1 cellular context compared by ENCODE assay signal in the genomic region with DNA sequence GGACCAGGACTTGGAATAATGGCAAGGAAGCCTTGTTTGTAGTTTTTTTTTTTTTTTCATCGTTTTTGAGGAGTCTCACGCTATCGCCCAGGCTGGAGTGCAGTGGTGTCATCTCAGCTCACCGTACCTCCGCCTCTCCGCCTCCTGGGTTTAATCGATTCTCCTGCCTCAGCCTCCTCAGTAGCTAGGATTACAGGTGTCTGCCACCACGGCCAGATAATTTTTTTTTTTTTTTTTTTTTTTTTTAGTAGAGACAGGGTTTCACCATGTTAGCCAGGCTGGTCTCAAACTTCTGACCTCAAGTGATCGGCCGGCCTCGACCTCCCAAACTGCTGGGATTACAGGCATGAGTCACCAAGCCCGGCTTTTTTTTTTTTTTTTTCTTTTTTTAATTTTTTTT.
TF ChIP-seq lines count a peak whose summit lies in the region.

No MANE protein-coding gene starts in this region.

TF ChIP-seq in HEK293T, 16 proteins besides CTCF, POLR2A, EP300 and RAD21:
- TF ChIP-seq ZNF384 (IDR thresholded peaks at IDR 0.05) = 0 out of 2 replicates have a peak, but pooled peaks have one; percentile 21
